Comparison of ENCODE assay signal across 32 cellular contexts in the genomic region with DNA sequence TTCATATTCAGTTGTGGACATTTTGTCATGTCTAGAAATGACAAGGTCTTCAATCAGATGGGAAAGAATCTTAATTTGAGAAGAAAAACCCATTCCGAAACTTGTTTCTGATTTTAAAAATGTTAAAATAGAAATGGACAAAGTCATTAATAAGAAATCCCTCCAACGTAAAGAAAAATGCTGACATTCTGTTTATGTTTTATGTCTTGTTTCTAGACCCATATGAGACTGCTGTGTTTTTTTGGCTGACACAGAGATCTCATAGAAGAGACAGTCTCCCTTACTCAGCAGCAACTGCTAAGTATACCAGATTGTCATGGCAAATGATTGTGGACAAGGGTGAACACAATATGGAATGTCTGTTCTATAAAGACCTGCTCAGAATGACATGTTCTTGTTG.
DNase-seq lines count a peak whose midpoint lies in the region; ATAC-seq, FAIRE-seq and TF ChIP-seq lines count a peak whose summit lies in the region.
"Had no signal": no experiment of that assay in that cellular context is flagged by ENCODE, and none has a peak within 500 bp of the region (broad histone marks: within the 10 kb centered on the region; RNA-seq: fewer than 3 reads in every experiment).

No MANE protein-coding gene starts in this region.

- TF ChIP-seq RAD21 in HepG2 (CRISPR knock-in tag; IDR thresholded peaks at IDR 0.05): no peak
- TF ChIP-seq RAD21 in A549 (conservative IDR thresholded peaks at IDR 0.05 in 1 of 2, IDR thresholded peaks at IDR 0.05 in 1 of 2): no peak
- no peak for TF ChIP-seq RAD21 in K562 (CRISPR knock-in tag; conservative IDR thresholded peaks at IDR 0.05 in 1 of 2, IDR thresholded peaks at IDR 0.05 in 1 of 2)

- POLR2A ChIA-PET in HepG2 (lab: Yijun Ruan, JAX) (no interaction called here), A549 (lab: Yijun Ruan, JAX) (no interaction called here), K562 (lab: Yijun Ruan, JAX) (no interaction called here)

- H3K27ac ChIP-seq in HepG2 (ENCODE audit: extremely low read length, insufficient read depth, low read length) (no peak overlapping the region), right lobe of liver (no peak overlapping the region), A549 (no peak overlapping the region), K562 (ENCODE audit: extremely low read depth, low read depth, low read length) (no peak overlapping the region), esophagus squamous epithelium (no peak overlapping the region)
- H3K27ac ChIP-seq: 22Rv1; BLaER1; BLaER1 treated with 17β-estradiol and CSF1 and Interleukin-3, amounts not matched to agents 10 nM and 100 nM; C4-2B had no signal

- TF ChIP-seq EP300 in HepG2 (IDR thresholded peaks at IDR 0.05; ENCODE audit: low read depth in 2 of 2, low read length in 2 of 2): no peak
- TF ChIP-seq EP300 in HepG2 (CRISPR knock-in tag; IDR thresholded peaks at IDR 0.05; ENCODE audit: borderline replicate concordance): no peak
- TF ChIP-seq EP300 in A549 (IDR thresholded peaks at IDR 0.05): no peak
- TF ChIP-seq EP300 in K562 (IDR thresholded peaks at IDR 0.05; ENCODE audit: low read length): no peak

- no peaks in the 10 kb centered on the region for H3K9me1 ChIP-seq in K562 (ENCODE audit: control insufficient read depth, insufficient read depth, low read length)

- H3K27me3 ChIP-seq in HepG2 (ENCODE audit: control insufficient read depth in 1 of 2, insufficient read depth in 2 of 2, low read length in 2 of 2): no peaks in the 10 kb centered on the region
- no peaks in the 10 kb centered on the region for H3K27me3 ChIP-seq in right lobe of liver
- H3K27me3 ChIP-seq in K562 (ENCODE audit: control insufficient read depth in 2 of 2, insufficient read depth in 2 of 2, low read length in 2 of 2): no peaks in the 10 kb centered on the region
- H3K27me3 ChIP-seq in esophagus squamous epithelium: no peaks in the 10 kb centered on the region
- H3K27me3 ChIP-seq: BE2C; BLaER1; BLaER1 treated with 17β-estradiol and CSF1 and Interleukin-3, amounts not matched to agents 10 nM and 100 nM had no signal

- in situ Hi-C loops in HepG2 (cut with HindIII; ENCODE audit: extremely low pct_ligation_motif_present, low pct_unique_long_range_greater_than_20kb): no loop called here
- in situ Hi-C loops in K562 (cut with MboI): no loop called here

- CTCF ChIA-PET in HepG2 (lab: Yijun Ruan, JAX; ENCODE audit: low intra/inter-chr PET ratio, low total read pairs) (no interaction called here), A549 (lab: Yijun Ruan, JAX) (no interaction called here), K562 (lab: Yijun Ruan, JAX; ENCODE audit: low intra/inter-chr PET ratio) (no interaction called here)

- intact Hi-C loops in HepG2 (cut with micrococcal nuclease; ENCODE audit: unreplicated experiment) (no loop called here), right lobe of liver (cut with DNase I) (no loop called here), K562 (cut with micrococcal nuclease) (no loop called here), esophagus squamous epithelium (cut with DNase I) (no loop called here)

- ATAC-seq in HepG2 (no peak), right lobe of liver (no peak), A549 (no peak), K562 (no peak)
- ATAC-seq: CD8-positive, alpha-beta T cell had no signal

- H3K4me3 ChIP-seq in HepG2 (replicated peaks in 1 of 3; ENCODE audit: insufficient read depth in 1 of 3, low read depth in 2 of 3, low read length in 3 of 3) (no peak overlapping the region), right lobe of liver (no peak overlapping the region), A549 (no peak overlapping the region), K562 (no peak overlapping the region), esophagus squamous epithelium (no peak overlapping the region)
- H3K4me3 ChIP-seq: BLaER1; BLaER1 treated with 17β-estradiol and CSF1 and Interleukin-3, amounts not matched to agents 10 nM and 100 nM had no signal

- TF ChIP-seq POLR2A in HepG2 (IDR thresholded peaks at IDR 0.05; ENCODE audit: insufficient read depth in 1 of 2, low read depth in 2 of 2, low read length in 2 of 2): no peak
- no peak for TF ChIP-seq POLR2A in right lobe of liver (IDR thresholded peaks at IDR 0.05)
- TF ChIP-seq POLR2A in A549 (IDR thresholded peaks at IDR 0.05; ENCODE audit: low read length): no peak
- TF ChIP-seq POLR2A in K562 (conservative IDR thresholded peaks at IDR 0.05): no peak
- TF ChIP-seq POLR2A in esophagus squamous epithelium (IDR thresholded peaks at IDR 0.05): no peak

- H3K4me2 ChIP-seq in HepG2 (ENCODE audit: low read depth, low read length): no peak overlapping the region
- H3K4me2 ChIP-seq in A549: no peak overlapping the region
- no peak overlapping the region for H3K4me2 ChIP-seq in K562 (ENCODE audit: insufficient read depth, low read length)
- H3K4me2 ChIP-seq: BLaER1; BLaER1 treated with 17β-estradiol and CSF1 and Interleukin-3, amounts not matched to agents 10 nM and 100 nM had no signal

- H3K9me3 ChIP-seq in HepG2 (ENCODE audit: low read length): no peaks in the 10 kb centered on the region
- no peaks in the 10 kb centered on the region for H3K9me3 ChIP-seq in right lobe of liver
- H3K9me3 ChIP-seq in A549: no peaks in the 10 kb centered on the region
- H3K9me3 ChIP-seq in K562 (replicated peaks; ENCODE audit: control insufficient read depth, insufficient read depth, low read depth, low read length): no peaks in the 10 kb centered on the region; the same call in 1 of the 2 replicates
- H3K9me3 ChIP-seq in esophagus squamous epithelium: no peaks in the 10 kb centered on the region
- H3K9me3 ChIP-seq: BE2C; BLaER1; BLaER1 treated with 17β-estradiol and CSF1 and Interleukin-3, amounts not matched to agents 10 nM and 100 nM; Caco-2 had no signal

- no peaks in the 10 kb centered on the region for H4K20me1 ChIP-seq in HepG2 (ENCODE audit: insufficient read depth, low read length)
- H4K20me1 ChIP-seq in K562 (replicated peaks; ENCODE audit: control insufficient read depth, insufficient read depth, low read length): no peaks in the 10 kb centered on the region
- H4K20me1 ChIP-seq: BLaER1; BLaER1 treated with 17β-estradiol and CSF1 and Interleukin-3, amounts not matched to agents 10 nM and 100 nM had no signal

- 57% methylated on average over 2 of the region's 2 CpGs for WGBS in HepG2 (ENCODE audit: low lambda C conversion rate)
- whole genome bisulfite sequencing in right lobe of liver (ENCODE audit: insufficient coverage, low coverage, low lambda C conversion rate, missing lambda C conversion rate): 97% methylated on average over 2 of the region's 2 CpGs
- 89% methylated on average over 2 of the region's 2 CpGs for WGBS in A549 (ENCODE audit: missing lambda C conversion rate)
- 51% methylated on average over 2 of the region's 2 CpGs for WGBS in K562 (ENCODE audit: insufficient coverage, low coverage, missing lambda C conversion rate)
- WGBS in esophagus squamous epithelium, 2 donors: 89 to 93% methylated on average over 2 of the region's 2 CpGs

- FAIRE-seq in HepG2 (lab: Jason Lieb, UNC) (no peak), A549 (lab: Jason Lieb, UNC) (no peak), K562 (lab: Jason Lieb, UNC) (no peak)
- FAIRE-seq: A204.1, D721Med had no signal

- no peaks in the 10 kb centered on the region for H3K36me3 ChIP-seq in HepG2 (replicated peaks in 1 of 2; ENCODE audit: control insufficient read depth in 1 of 2, insufficient read depth in 2 of 2, low read length in 2 of 2)
- no peaks in the 10 kb centered on the region for H3K36me3 ChIP-seq in right lobe of liver
- H3K36me3 ChIP-seq in K562 (ENCODE audit: control insufficient read depth, insufficient read depth, low read length): no peaks in the 10 kb centered on the region
- H3K36me3 ChIP-seq in esophagus squamous epithelium: no peaks in the 10 kb centered on the region
- H3K36me3 ChIP-seq: BE2C; BLaER1; BLaER1 treated with 17β-estradiol and CSF1 and Interleukin-3, amounts not matched to agents 10 nM and 100 nM had no signal

- BruUV-seq in HepG2 (replicated peaks; lab: Mats Ljungman, UMichigan) (no TSS peak), K562 (replicated peaks; lab: Mats Ljungman, UMichigan) (no TSS peak)

- H3K9ac ChIP-seq in HepG2 (ENCODE audit: insufficient read depth, low read depth, low read length): no peak overlapping the region
- no peak overlapping the region for H3K9ac ChIP-seq in K562 (ENCODE audit: insufficient read depth in 1 of 2, low read depth in 2 of 2, low read length in 2 of 2)
- H3K9ac ChIP-seq: BLaER1; BLaER1 treated with 17β-estradiol and CSF1 and Interleukin-3, amounts not matched to agents 10 nM and 100 nM had no signal

- TF ChIP-seq CTCF in HepG2 (CRISPR knock-in tag; IDR thresholded peaks at IDR 0.05) (no peak), right lobe of liver (IDR thresholded peaks at IDR 0.05) (no peak), A549 (IDR thresholded peaks at IDR 0.05) (no peak), K562 (IDR thresholded peaks at IDR 0.05 in 2 of 3, conservative IDR thresholded peaks at IDR 0.05 in 1 of 3; ENCODE audit: insufficient read depth in 2 of 3, low read depth in 1 of 3, low read length in 3 of 3) (no peak), esophagus squamous epithelium (IDR thresholded peaks at IDR 0.05) (no peak)

- no peaks in the 10 kb centered on the region for H3K79me2 ChIP-seq in HepG2 (ENCODE audit: insufficient read depth, low read length)
- H3K79me2 ChIP-seq in K562 (ENCODE audit: control insufficient read depth, insufficient read depth, low read length): no peaks in the 10 kb centered on the region

- DNase-seq in HepG2 (ENCODE audit: low spot score) (no peak), right lobe of liver (no peak), A549 (ENCODE audit: low read depth in 1 of 2, low spot score in 1 of 2) (no peak), K562 (ENCODE audit: extremely low read depth in 1 of 4, low spot score in 3 of 4) (no peak), NCI-H2107 (lab: John Stamatoyannopoulos, UW) (no peak), esophagus squamous epithelium (lab: John Stamatoyannopoulos, UW) (no peak)
- DNase-seq: 8988T; ACHN; AML-193; BE2C; C1 segment of cervical spinal cord; Caco-2; Calu3; CD4-positive, alpha-beta memory T cell; CD4-positive, alpha-beta T cell; CD4-positive, CD25-positive, alpha-beta regulatory T cell; CD8-positive, alpha-beta memory T cell; CD8-positive, alpha-beta T cell; COR-L47; DMS 273 treated with DMSO at 0.1 percent for 48 hours; DMS153; DMS53; DMS79; DMS79 treated with DMSO at 0.1 percent for 48 hours; DND-41; EL had no signal

- H3K4me1 ChIP-seq in HepG2 (ENCODE audit: insufficient read depth, low read length) (no peaks in the 10 kb centered on the region), right lobe of liver (no peaks in the 10 kb centered on the region), A549 (no peaks in the 10 kb centered on the region), K562 (replicated peaks in 1 of 2; ENCODE audit: control insufficient read depth in 2 of 2, insufficient read depth in 2 of 2, low read length in 2 of 2) (no peaks in the 10 kb centered on the region), esophagus squamous epithelium (no peaks in the 10 kb centered on the region)
- H3K4me1 ChIP-seq: BE2C; BLaER1; BLaER1 treated with 17β-estradiol and CSF1 and Interleukin-3, amounts not matched to agents 10 nM and 100 nM; Caco-2 had no signal

- no peak overlapping the region for H2AFZ ChIP-seq in HepG2 (ENCODE audit: low read length)
- no peak overlapping the region for H2AFZ ChIP-seq in K562 (ENCODE audit: low read depth, low read length)

TF ChIP-seq in A549, 52 proteins besides CTCF, POLR2A, EP300 and RAD21 (continues in another document):
- TF ChIP-seq HDAC2 (IDR thresholded peaks at IDR 0.05): no peak

TF ChIP-seq in K562, 482 proteins besides CTCF, POLR2A, EP300 and RAD21 (continues in another document):
- peak; percentile 42; the same call in 1 of the 2 replicates for TF ChIP-seq C11orf30 (IDR thresholded peaks at IDR 0.05; ENCODE audit: low read depth)
